In genomic region chr22:45631839-45632238, GRCh38 we compare ENCODE assay signal across 3 cellular contexts.
TF ChIP-seq lines count a peak whose summit lies in the region.

No MANE protein-coding gene starts in this region.

TF ChIP-seq in A549, 52 proteins besides CTCF, POLR2A, EP300 and RAD21:
- TF ChIP-seq ELK1 (IDR thresholded peaks at IDR 0.05; ENCODE audit: low read depth, low read length) (no peak), TP53 (CRISPR knock-in tag; IDR thresholded peaks at IDR 0.05) (no peak), CBX8 (IDR thresholded peaks at IDR 0.05) (no peak), ZFP36 (IDR thresholded peaks at IDR 0.05; ENCODE audit: borderline replicate concordance, partially characterized antibody) (no peak), HEYL (CRISPR knock-in tag; IDR thresholded peaks at IDR 0.05) (no peak), FOSB (CRISPR knock-in tag; IDR thresholded peaks at IDR 0.05) (no peak), GATA3 (IDR thresholded peaks at IDR 0.05; ENCODE audit: borderline replicate concordance) (no peak), REST (IDR thresholded peaks at IDR 0.05) (no peak), HDAC2 (IDR thresholded peaks at IDR 0.05) (no peak), TFCP2L1 (CRISPR knock-in tag; IDR thresholded peaks at IDR 0.05) (no peak), HES2 (IDR thresholded peaks at IDR 0.05) (no peak), RNF2 (IDR thresholded peaks at IDR 0.05; ENCODE audit: borderline replicate concordance, low read depth) (no peak), CEBPB (IDR thresholded peaks at IDR 0.05) (no peak), MAZ (IDR thresholded peaks at IDR 0.05; ENCODE audit: borderline replicate concordance, low read depth, low read length) (no peak), ESRRA (IDR thresholded peaks at IDR 0.05; ENCODE audit: borderline replicate concordance, low read length) (no peak), FOSL2 (IDR thresholded peaks at IDR 0.05) (no peak), FOSL2 (CRISPR knock-in tag; IDR thresholded peaks at IDR 0.05) (no peak), ZC3H11A (IDR thresholded peaks at IDR 0.05) (no peak), NPAS2 (CRISPR knock-in tag; IDR thresholded peaks at IDR 0.05; ENCODE audit: borderline replicate concordance) (no peak)

TF ChIP-seq in GM23338, 12 proteins besides CTCF, POLR2A, EP300 and RAD21 (continues in another document):
- no peak for TF ChIP-seq ETS1 (IDR thresholded peaks at IDR 0.05)
- TF ChIP-seq STAT1 (IDR thresholded peaks at IDR 0.05; ENCODE audit: unreplicated experiment): no peak
- TF ChIP-seq REST (IDR thresholded peaks at IDR 0.05; ENCODE audit: unreplicated experiment): no peak
- TF ChIP-seq ZNF331 (CRISPR knock-in tag; IDR thresholded peaks at IDR 0.05; ENCODE audit: low read depth): no peak
- no peak for TF ChIP-seq ZNF462 (CRISPR knock-in tag; IDR thresholded peaks at IDR 0.05)
- TF ChIP-seq CREB1 (CRISPR knock-in tag; IDR thresholded peaks at IDR 0.05; ENCODE audit: low read depth): no peak

TF ChIP-seq in H1, 55 proteins besides CTCF, POLR2A, EP300 and RAD21:
- no peak for TF ChIP-seq TAF1 (IDR thresholded peaks at IDR 0.05; ENCODE audit: low read depth, low read length)
- TF ChIP-seq FOSL1 (IDR thresholded peaks at IDR 0.05; ENCODE audit: insufficient read depth, low read depth, low read length): no peak
- TF ChIP-seq GTF2F1 (IDR thresholded peaks at IDR 0.05; ENCODE audit: borderline replicate concordance, low read depth, low read length): no peak
- TF ChIP-seq SIRT6 (IDR thresholded peaks at IDR 0.05; ENCODE audit: low read length): no peak
TF ChIP-seq in H1: peak in this region for 0.
